1 cellular context compared by ENCODE assay signal in genomic region chr16:53792161-53792951, GRCh38.
TF ChIP-seq lines count a peak whose summit lies in the region.

No MANE protein-coding gene starts in this region.

TF ChIP-seq in SK-N-SH treated with all-trans-retinoic acid at 6 μM for 48 hours, 23 proteins besides CTCF, POLR2A, EP300 and RAD21 (continued from another document):
- no peak for TF ChIP-seq CSRNP3 (CRISPR knock-in tag; IDR thresholded peaks at IDR 0.05)
- TF ChIP-seq ZFP3 (CRISPR knock-in tag; IDR thresholded peaks at IDR 0.05), result 0 out of 2 replicates have a peak, but pooled peaks have one; percentile 56
- no peak for TF ChIP-seq CSDC2 (CRISPR knock-in tag; IDR thresholded peaks at IDR 0.05)
- TF ChIP-seq ESRRG (CRISPR knock-in tag; IDR thresholded peaks at IDR 0.05), result no peak
- TF ChIP-seq TCF4 (CRISPR knock-in tag; IDR thresholded peaks at IDR 0.05; ENCODE audit: borderline replicate concordance), result no peak
- TF ChIP-seq BACH2 (CRISPR knock-in tag; IDR thresholded peaks at IDR 0.05; ENCODE audit: borderline replicate concordance), result no peak
- no peak for TF ChIP-seq OSR1 (CRISPR knock-in tag; IDR thresholded peaks at IDR 0.05)
- TF ChIP-seq ZNF70 (CRISPR knock-in tag; IDR thresholded peaks at IDR 0.05), result no peak
- no peak for TF ChIP-seq TOX (CRISPR knock-in tag; IDR thresholded peaks at IDR 0.05; ENCODE audit: borderline replicate concordance)
- no peak for TF ChIP-seq ARNTL (CRISPR knock-in tag; IDR thresholded peaks at IDR 0.05; ENCODE audit: borderline replicate concordance, low read depth)
- no peak for TF ChIP-seq POU6F1 (CRISPR knock-in tag; IDR thresholded peaks at IDR 0.05; ENCODE audit: borderline replicate concordance, low read depth)
